3 cellular contexts compared by ENCODE assay signal in the genomic region with DNA sequence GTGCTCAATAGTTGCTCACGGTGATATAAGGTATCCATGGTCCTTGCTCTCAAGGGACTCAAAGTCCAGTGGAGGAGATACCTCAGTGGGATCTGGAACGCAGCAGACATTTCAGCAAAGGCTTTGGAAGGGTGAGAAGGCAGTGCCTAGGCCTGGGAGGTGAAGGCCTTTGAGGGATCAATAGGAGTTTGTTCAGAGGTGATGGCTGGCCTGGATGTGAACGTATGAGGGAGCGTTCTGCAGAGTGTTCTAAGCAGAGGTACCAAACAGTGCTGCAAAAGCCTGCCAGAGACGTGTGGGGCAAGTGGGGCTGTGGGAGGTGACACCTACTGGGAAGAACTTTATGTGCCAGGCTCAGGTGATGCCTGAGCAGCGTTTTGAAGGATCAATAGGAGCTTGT.
TF ChIP-seq lines count a peak whose summit lies in the region.

No MANE protein-coding gene starts in this region.

TF ChIP-seq in SK-N-SH treated with all-trans-retinoic acid at 6 μM for 48 hours, 23 proteins besides CTCF, POLR2A, EP300 and RAD21:
- TF ChIP-seq PPARA (CRISPR knock-in tag; IDR thresholded peaks at IDR 0.05; ENCODE audit: borderline replicate concordance) = no peak
- TF ChIP-seq, protein P1, sequence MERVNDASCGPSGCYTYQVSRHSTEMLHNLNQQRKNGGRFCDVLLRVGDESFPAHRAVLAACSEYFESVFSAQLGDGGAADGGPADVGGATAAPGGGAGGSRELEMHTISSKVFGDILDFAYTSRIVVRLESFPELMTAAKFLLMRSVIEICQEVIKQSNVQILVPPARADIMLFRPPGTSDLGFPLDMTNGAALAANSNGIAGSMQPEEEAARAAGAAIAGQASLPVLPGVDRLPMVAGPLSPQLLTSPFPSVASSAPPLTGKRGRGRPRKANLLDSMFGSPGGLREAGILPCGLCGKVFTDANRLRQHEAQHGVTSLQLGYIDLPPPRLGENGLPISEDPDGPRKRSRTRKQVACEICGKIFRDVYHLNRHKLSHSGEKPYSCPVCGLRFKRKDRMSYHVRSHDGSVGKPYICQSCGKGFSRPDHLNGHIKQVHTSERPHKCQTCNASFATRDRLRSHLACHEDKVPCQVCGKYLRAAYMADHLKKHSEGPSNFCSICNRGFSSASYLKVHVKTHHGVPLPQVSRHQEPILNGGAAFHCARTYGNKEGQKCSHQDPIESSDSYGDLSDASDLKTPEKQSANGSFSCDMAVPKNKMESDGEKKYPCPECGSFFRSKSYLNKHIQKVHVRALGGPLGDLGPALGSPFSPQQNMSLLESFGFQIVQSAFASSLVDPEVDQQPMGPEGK (CRISPR knock-in tag; IDR thresholded peaks at IDR 0.05; ENCODE audit: borderline replicate concordance) = no peak
- TF ChIP-seq TOX (CRISPR knock-in tag; IDR thresholded peaks at IDR 0.05; ENCODE audit: borderline replicate concordance) = no peak
- TF ChIP-seq ZNF8 (CRISPR knock-in tag; IDR thresholded peaks at IDR 0.05) = no peak
- peak; percentile 94 for TF ChIP-seq ZFP3 (CRISPR knock-in tag; IDR thresholded peaks at IDR 0.05)

TF ChIP-seq in SK-N-SH, 30 proteins besides CTCF, POLR2A, EP300 and RAD21:
- TF ChIP-seq TEAD4 (IDR thresholded peaks at IDR 0.05; ENCODE audit: borderline replicate concordance, insufficient read depth) (no peak), JUND (IDR thresholded peaks at IDR 0.05) (no peak), FOXJ3 (CRISPR knock-in tag; IDR thresholded peaks at IDR 0.05) (no peak), SIN3A (IDR thresholded peaks at IDR 0.05; ENCODE audit: borderline replicate concordance, low read depth, low read length) (no peak), GABPA (IDR thresholded peaks at IDR 0.05; ENCODE audit: low read depth) (no peak)
- TF ChIP-seq, protein P2, sequence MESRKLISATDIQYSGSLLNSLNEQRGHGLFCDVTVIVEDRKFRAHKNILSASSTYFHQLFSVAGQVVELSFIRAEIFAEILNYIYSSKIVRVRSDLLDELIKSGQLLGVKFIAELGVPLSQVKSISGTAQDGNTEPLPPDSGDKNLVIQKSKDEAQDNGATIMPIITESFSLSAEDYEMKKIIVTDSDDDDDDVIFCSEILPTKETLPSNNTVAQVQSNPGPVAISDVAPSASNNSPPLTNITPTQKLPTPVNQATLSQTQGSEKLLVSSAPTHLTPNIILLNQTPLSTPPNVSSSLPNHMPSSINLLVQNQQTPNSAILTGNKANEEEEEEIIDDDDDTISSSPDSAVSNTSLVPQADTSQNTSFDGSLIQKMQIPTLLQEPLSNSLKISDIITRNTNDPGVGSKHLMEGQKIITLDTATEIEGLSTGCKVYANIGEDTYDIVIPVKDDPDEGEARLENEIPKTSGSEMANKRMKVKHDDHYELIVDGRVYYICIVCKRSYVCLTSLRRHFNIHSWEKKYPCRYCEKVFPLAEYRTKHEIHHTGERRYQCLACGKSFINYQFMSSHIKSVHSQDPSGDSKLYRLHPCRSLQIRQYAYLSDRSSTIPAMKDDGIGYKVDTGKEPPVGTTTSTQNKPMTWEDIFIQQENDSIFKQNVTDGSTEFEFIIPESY (IDR thresholded peaks at IDR 0.05; ENCODE audit: borderline replicate concordance, low read depth) = no peak
- TF ChIP-seq, protein P3, sequence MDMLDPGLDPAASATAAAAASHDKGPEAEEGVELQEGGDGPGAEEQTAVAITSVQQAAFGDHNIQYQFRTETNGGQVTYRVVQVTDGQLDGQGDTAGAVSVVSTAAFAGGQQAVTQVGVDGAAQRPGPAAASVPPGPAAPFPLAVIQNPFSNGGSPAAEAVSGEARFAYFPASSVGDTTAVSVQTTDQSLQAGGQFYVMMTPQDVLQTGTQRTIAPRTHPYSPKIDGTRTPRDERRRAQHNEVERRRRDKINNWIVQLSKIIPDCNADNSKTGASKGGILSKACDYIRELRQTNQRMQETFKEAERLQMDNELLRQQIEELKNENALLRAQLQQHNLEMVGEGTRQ (IDR thresholded peaks at IDR 0.05; ENCODE audit: borderline replicate concordance, low read depth, low read length) = no peak

TF ChIP-seq in GM12878, 131 proteins besides CTCF, POLR2A, EP300 and RAD21:
- TF ChIP-seq POLR2AphosphoS2 (IDR thresholded peaks at IDR 0.05; ENCODE audit: low read depth, low read length) = no peak
